Comparison of ENCODE assay signal across 15 cellular contexts in genomic region chr1:184836934-184837698, GRCh38.
DNase-seq lines count a peak whose midpoint lies in the region; ATAC-seq lines count a peak whose summit lies in the region.
"Had no signal": no experiment of that assay in that cellular context is flagged by ENCODE, and none has a peak within 500 bp of the region (broad histone marks: within the 10 kb centered on the region; RNA-seq: fewer than 3 reads in every experiment).

No MANE protein-coding gene starts in this region.

- H3K4me3 Mint-ChIP-seq in CD8-positive, alpha-beta memory T cell: no peak overlapping the region
- H3K4me3 Mint-ChIP-seq in activated T-helper 17 cell treated with anti-CD3 and anti-CD28 coated beads, Interleukin-2, amount 50 U/mL, for 72 hours: no peak overlapping the region

- CTCF ChIA-PET in CD8-positive, alpha-beta memory T cell (lab: Charles Lee): interaction anchor here (0.5 to 1.1 kb wide), 4 partner anchors 32 to 83 kb away, joined by 3 to 4 read pairs (median 3); partner anchors contain the start of gene EDEM3

- H3K36me3 Mint-ChIP-seq in CD8-positive, alpha-beta memory T cell: peaks cover 21 to 24% (median 22%) of the 10 kb centered on the region in 3 donors
- peaks cover 18% of the 10 kb centered on the region for H3K36me3 Mint-ChIP-seq in activated T-helper 17 cell treated with anti-CD3 and anti-CD28 coated beads, Interleukin-2, amount 50 U/mL, for 72 hours (ENCODE audit: low read depth)

- H3K9ac ChIP-seq in muscle layer of colon (ENCODE audit: low read length): no peak overlapping the region

- H3K27me3 ChIP-seq in CD8-positive, alpha-beta memory T cell (ENCODE audit: insufficient read depth, low read length, poor library complexity, severe bottlenecking): no peaks in the 10 kb centered on the region
- no peaks in the 10 kb centered on the region for H3K27me3 ChIP-seq in muscle layer of colon (ENCODE audit: control insufficient read depth in 1 of 2, insufficient read depth in 2 of 2, low read length in 2 of 2)

- H3K4me3 ChIP-seq in CD8-positive, alpha-beta memory T cell (ENCODE audit: low read length): no peak overlapping the region
- no peak overlapping the region for H3K4me3 ChIP-seq in muscle layer of colon (ENCODE audit: low read depth in 1 of 2, low read length in 2 of 2)

- peaks cover 14% of the 10 kb centered on the region for H3K4me1 ChIP-seq in CD8-positive, alpha-beta memory T cell (ENCODE audit: insufficient read depth, low read length)
- H3K4me1 ChIP-seq in muscle layer of colon (ENCODE audit: insufficient read depth, low read length): peaks cover 36% of the 10 kb centered on the region

- POLR2A ChIA-PET in CD8-positive, alpha-beta memory T cell (lab: Charles Lee): no interaction called here

- peaks cover 24 to 41% (median 37%) of the 10 kb centered on the region in 3 donors for H3K4me1 Mint-ChIP-seq in CD8-positive, alpha-beta memory T cell
- peaks cover 15% of the 10 kb centered on the region for H3K4me1 Mint-ChIP-seq in activated T-helper 17 cell treated with anti-CD3 and anti-CD28 coated beads, Interleukin-2, amount 50 U/mL, for 72 hours

- no peaks in the 10 kb centered on the region for H3K9me3 ChIP-seq in CD8-positive, alpha-beta memory T cell (ENCODE audit: low read length)
- H3K9me3 ChIP-seq in muscle layer of colon (ENCODE audit: low read length): no peaks in the 10 kb centered on the region

- no peak overlapping the region for H3K27ac ChIP-seq in CD8-positive, alpha-beta memory T cell (ENCODE audit: low read depth, low read length)
- peak overlapping the region; percentile 59 for H3K27ac ChIP-seq in muscle layer of colon (ENCODE audit: low read depth, low read length)
- H3K27ac ChIP-seq: RWPE1 had no signal

- peak; percentile 73 for ATAC-seq in GM21825 (IDR thresholded peaks at IDR 0.05; ENCODE audit: unreplicated experiment)
- ATAC-seq in activated T-helper 17 cell treated with anti-CD3 and anti-CD28 coated beads, Interleukin-2, amount 50 U/mL, for 72 hours (replicated peaks): no peak
- ATAC-seq in GM19328 (IDR thresholded peaks at IDR 0.05; ENCODE audit: unreplicated experiment): no peak
- ATAC-seq in HG03457 (IDR thresholded peaks at IDR 0.05; ENCODE audit: unreplicated experiment): no peak
- ATAC-seq in GM21723 (IDR thresholded peaks at IDR 0.05; ENCODE audit: unreplicated experiment): no peak

- H3K27ac Mint-ChIP-seq in CD8-positive, alpha-beta memory T cell: peak overlapping the region in 5 of 8 donors; percentile 54 to 95 (median 90)
- H3K27ac Mint-ChIP-seq in activated T-helper 17 cell treated with anti-CD3 and anti-CD28 coated beads, Interleukin-2, amount 50 U/mL, for 72 hours: peak overlapping the region; percentile 15

- no peaks in the 10 kb centered on the region for H3K27me3 Mint-ChIP-seq in CD8-positive, alpha-beta memory T cell
- no peaks in the 10 kb centered on the region for H3K27me3 Mint-ChIP-seq in activated T-helper 17 cell treated with anti-CD3 and anti-CD28 coated beads, Interleukin-2, amount 50 U/mL, for 72 hours

- H3K36me3 ChIP-seq in CD8-positive, alpha-beta memory T cell (ENCODE audit: insufficient read depth, low read length): no peaks in the 10 kb centered on the region
- no peaks in the 10 kb centered on the region for H3K36me3 ChIP-seq in muscle layer of colon (ENCODE audit: insufficient read depth, low read length)

- peaks cover 0 to 4% (median 0%) of the 10 kb centered on the region in 5 donors for H3K9me3 Mint-ChIP-seq in CD8-positive, alpha-beta memory T cell
- no peaks in the 10 kb centered on the region for H3K9me3 Mint-ChIP-seq in activated T-helper 17 cell treated with anti-CD3 and anti-CD28 coated beads, Interleukin-2, amount 50 U/mL, for 72 hours

- DNase-seq in CD8-positive, alpha-beta memory T cell: no peak
- DNase-seq in anterior cingulate cortex (lab: John Stamatoyannopoulos, UW): no peak
- DNase-seq: activated CD8-positive, alpha-beta memory T cell treated with anti-CD3 and anti-CD28 coated beads, Interleukin-2, amount 50 U/mL, for 48 hours; amygdala; GDM1; HCEC 1CT; KBM-7; mesendoderm had no signal
